Comparison of ENCODE assay signal across 8 cellular contexts in genomic region chr11:72225411-72225951, GRCh38. TPM values are rescaled to one million over a fixed set of nuclear protein-coding genes. Genes with fewer than 3 reads are reported as not detected.
DNase-seq lines count a peak whose midpoint lies in the region; ATAC-seq lines count a peak whose summit lies in the region.

No MANE protein-coding gene starts in this region.

- H3K9me3 ChIP-seq in GM23248 (ENCODE audit: low read depth) (no peaks in the 10 kb centered on the region), iPS-15b (ENCODE audit: control insufficient read depth, insufficient read depth, low read length) (no peaks in the 10 kb centered on the region)

- peaks cover 26% of the 10 kb centered on the region for H3K4me1 Mint-ChIP-seq in activated CD8-positive, alpha-beta memory T cell treated with anti-CD3 and anti-CD28 coated beads, Interleukin-2, amount 10 ng/mL, durations not matched to agents 7 days and 5 days

- peaks cover 19% of the 10 kb centered on the region; the same call in 1 of the 2 replicates for H3K36me3 ChIP-seq in GM23248 (ENCODE audit: low read depth)
- H3K36me3 ChIP-seq in iPS-15b (ENCODE audit: control insufficient read depth, insufficient read depth, low read length), result peaks cover 24% of the 10 kb centered on the region

- H3K27me3 ChIP-seq in GM23248 (replicated peaks; ENCODE audit: insufficient read depth) (no peaks in the 10 kb centered on the region), iPS-15b (ENCODE audit: control insufficient read depth, insufficient read depth, low read length) (no peaks in the 10 kb centered on the region)

- in situ Hi-C loops in GM23248 (cut with MboI), result no loop called here

- peak overlapping the region; percentile 74 for H3K4me2 ChIP-seq in GM23248 (ENCODE audit: unreplicated experiment)

- no peaks in the 10 kb centered on the region for H4K20me1 ChIP-seq in GM23248 (ENCODE audit: insufficient read depth)

- peaks cover 50% of the 10 kb centered on the region for H3K79me2 ChIP-seq in GM23248 (ENCODE audit: insufficient read depth)

- peaks cover 11% of the 10 kb centered on the region; the same call in 1 of the 2 replicates for H3K4me1 ChIP-seq in GM23248 (ENCODE audit: insufficient read depth)
- H3K4me1 ChIP-seq in iPS-15b (ENCODE audit: control insufficient read depth, insufficient read depth, low read length), result peaks cover 15% of the 10 kb centered on the region

- ATAC-seq in activated CD8-positive, alpha-beta memory T cell treated with anti-CD3 and anti-CD28 coated beads, Interleukin-2, amount 10 ng/mL, durations not matched to agents 7 days and 5 days, result peak; percentile 11
- ATAC-seq in GM19328 (IDR thresholded peaks at IDR 0.05; ENCODE audit: unreplicated experiment) (no peak), GM21786 (IDR thresholded peaks at IDR 0.05; ENCODE audit: unreplicated experiment) (no peak)

- H3K27ac Mint-ChIP-seq in activated CD8-positive, alpha-beta memory T cell treated with anti-CD3 and anti-CD28 coated beads, Interleukin-2, amount 10 ng/mL, durations not matched to agents 7 days and 5 days, result peak overlapping the region; percentile 89

- H3F3A ChIP-seq in GM23248 (ENCODE audit: insufficient read depth), result no peaks in the 10 kb centered on the region

- peak overlapping the region; percentile 97 for H3K4me3 ChIP-seq in GM23248
- H3K4me3 ChIP-seq in iPS-15b (ENCODE audit: low read depth, low read length), result peak overlapping the region; percentile 77

- DNase-seq in A172 (ENCODE audit: low spot score) (peak; percentile 14), GM23248 (peak; percentile 45), HCEC 1CT (no peak)
- DNase-seq in activated CD8-positive, alpha-beta memory T cell treated with anti-CD3 and anti-CD28 coated beads, Interleukin-2, amount 10 ng/mL, durations not matched to agents 7 days and 5 days, result peak; percentile 75
- DNase-seq in stimulated activated CD8-positive, alpha-beta memory T cell treated with anti-CD3 and anti-CD28 coated beads, Interleukin-7, amount 100 ng/mL, for 4 hours (ENCODE audit: low read depth in 2 of 2), result peak; percentile 10 to 20

- no peak overlapping the region for H3K27ac ChIP-seq in GM23248

- no peaks in the 10 kb centered on the region for H3K9me3 Mint-ChIP-seq in activated CD8-positive, alpha-beta memory T cell treated with anti-CD3 and anti-CD28 coated beads, Interleukin-2, amount 10 ng/mL, durations not matched to agents 7 days and 5 days (ENCODE audit: low read depth)

- H3K27me3 Mint-ChIP-seq in activated CD8-positive, alpha-beta memory T cell treated with anti-CD3 and anti-CD28 coated beads, Interleukin-2, amount 10 ng/mL, durations not matched to agents 7 days and 5 days, result no peaks in the 10 kb centered on the region

- no peaks in the 10 kb centered on the region for H3K9me2 ChIP-seq in GM23248 (ENCODE audit: insufficient read depth)

- no peak overlapping the region for H2AFZ ChIP-seq in GM23248

- CTCF ChIA-PET in activated CD8-positive, alpha-beta memory T cell treated with anti-CD3 and anti-CD28 coated beads, Interleukin-2, amount 10 ng/mL, durations not matched to agents 7 days and 5 days (lab: Charles Lee), result interaction anchor here (0.7 to 3.8 kb wide), 7 partner anchors 11 to 211 kb away, joined by 3 to 21 read pairs (median 4); no protein-coding TSS in a partner anchor

- H3K9ac ChIP-seq in GM23248, result peak overlapping the region; percentile 88
- no peak overlapping the region for H3K9ac ChIP-seq in iPS-15b (ENCODE audit: low read depth, low read length)

- 17 to 21% methylated on average over 11 of the region's 11 CpGs for WGBS in GM23248 (ENCODE audit: low coverage in 1 of 2, low lambda C conversion rate in 2 of 2, missing lambda C conversion rate in 2 of 2), 2 experiments

- peak overlapping the region; percentile 83 for H3K4me3 Mint-ChIP-seq in activated CD8-positive, alpha-beta memory T cell treated with anti-CD3 and anti-CD28 coated beads, Interleukin-2, amount 10 ng/mL, durations not matched to agents 7 days and 5 days

- peaks cover 3% of the 10 kb centered on the region for H3K36me3 Mint-ChIP-seq in activated CD8-positive, alpha-beta memory T cell treated with anti-CD3 and anti-CD28 coated beads, Interleukin-2, amount 10 ng/mL, durations not matched to agents 7 days and 5 days

RNA-seq across cellular contexts. Expression of gene INPPL1, which starts 0.9 kb away (rescaled TPM):
- total RNA-seq in A172 (2014; rRNA removed; shearing (Covaris generic)), result 55.7 and 73.0 TPM in 2 replicates
- 68.0 and 70.6 TPM in 2 replicates for total RNA-seq in GM23248 (2014; rRNA removed; shearing (Covaris generic))
- polyA plus RNA-seq in GM23248 (2016; fragmentation: Nextera tagmentation; extraction: Ambion mirVana), result 24.9 and 28.4 TPM in 2 replicates
- total RNA-seq in activated CD8-positive, alpha-beta memory T cell treated with anti-CD3 and anti-CD28 coated beads, Interleukin-2, amount 10 ng/mL, durations not matched to agents 7 days and 5 days, result 100 to 1,000 TPM; 152 to 157 TPM

RNA-seq across cellular contexts. Expression of gene FOLR2, which starts 8.9 kb away (rescaled TPM):
- total RNA-seq in A172 (2014; rRNA removed; shearing (Covaris generic)), result not detected in 2 replicates
- not detected in 2 replicates for total RNA-seq in GM23248 (2014; rRNA removed; shearing (Covaris generic))
- polyA plus RNA-seq in GM23248 (2016; fragmentation: Nextera tagmentation; extraction: Ambion mirVana), result not detected in 2 replicates
- total RNA-seq in activated CD8-positive, alpha-beta memory T cell treated with anti-CD3 and anti-CD28 coated beads, Interleukin-2, amount 10 ng/mL, durations not matched to agents 7 days and 5 days, result not detected

RNA-seq across cellular contexts. Expression of gene PHOX2A, which starts 18.5 kb away (rescaled TPM):
- total RNA-seq in A172 (2014; rRNA removed; shearing (Covaris generic)), result not detected in 2 replicates
- total RNA-seq in GM23248 (2014; rRNA removed; shearing (Covaris generic)), result not detected in 2 replicates
- polyA plus RNA-seq in GM23248 (2016; fragmentation: Nextera tagmentation; extraction: Ambion mirVana), result not detected in 2 replicates
- total RNA-seq in activated CD8-positive, alpha-beta memory T cell treated with anti-CD3 and anti-CD28 coated beads, Interleukin-2, amount 10 ng/mL, durations not matched to agents 7 days and 5 days, result not detected

RNA-seq across cellular contexts. Expression of gene FOLR1, which starts 33.5 kb away (rescaled TPM):
- 0.50 TPM in 1 of 2 replicates, not detected in the other for total RNA-seq in A172 (2014; rRNA removed; shearing (Covaris generic))
- not detected in 2 replicates for total RNA-seq in GM23248 (2014; rRNA removed; shearing (Covaris generic))
- 0.24 TPM in 1 of 2 replicates, not detected in the other for polyA plus RNA-seq in GM23248 (2016; fragmentation: Nextera tagmentation; extraction: Ambion mirVana)
- total RNA-seq in activated CD8-positive, alpha-beta memory T cell treated with anti-CD3 and anti-CD28 coated beads, Interleukin-2, amount 10 ng/mL, durations not matched to agents 7 days and 5 days, result not detected
